25 cellular contexts compared by ENCODE assay signal in genomic region chr22:33111491-33111890, GRCh38. TPM values are rescaled to one million over a fixed set of nuclear protein-coding genes. Genes with fewer than 3 reads are reported as not detected.
"Had no signal": no experiment of that assay in that cellular context is flagged by ENCODE, and none has a peak within 500 bp of the region (broad histone marks: within the 10 kb centered on the region; RNA-seq: fewer than 3 reads in every experiment).

No MANE protein-coding gene starts in this region.

- H3K4me1 ChIP-seq: esophagus squamous epithelium, left lung, right atrium auricular region, tibial artery had no signal

- H3K36me3 Mint-ChIP-seq: activated naive CD8-positive, alpha-beta T cell; brain; natural killer cell; WTC11 had no signal

- H3K27me3 Mint-ChIP-seq: activated CD4-positive, alpha-beta memory T cell treated with anti-CD3 and anti-CD28 coated beads, Interleukin-2, amount 10 ng/mL, durations not matched to agents 7 days and 5 days; activated naive CD8-positive, alpha-beta T cell; brain; progenitor cell of endocrine pancreas had no signal

- H3K4me3 ChIP-seq: esophagus squamous epithelium, left lung, right atrium auricular region, skin epidermis, tibial artery had no signal

- H3K4me3 Mint-ChIP-seq: activated CD4-positive, alpha-beta memory T cell treated with anti-CD3 and anti-CD28 coated beads, Interleukin-2, amount 10 ng/mL, durations not matched to agents 7 days and 5 days; activated naive CD8-positive, alpha-beta T cell; activated T-cell treated with anti-CD3 and anti-CD28 coated beads, Interleukin-2, amount 50 U/mL, for 24 hours; natural killer cell; WTC11 had no signal

- H3K9me3 Mint-ChIP-seq: activated CD4-positive, alpha-beta memory T cell treated with anti-CD3 and anti-CD28 coated beads, Interleukin-2, amount 10 ng/mL, durations not matched to agents 7 days and 5 days; activated T-cell treated with anti-CD3 and anti-CD28 coated beads, Interleukin-2, amount 50 U/mL, for 24 hours; brain; natural killer cell had no signal

- H3K27ac Mint-ChIP-seq: activated CD4-positive, alpha-beta memory T cell treated with anti-CD3 and anti-CD28 coated beads, Interleukin-2, amount 10 ng/mL, durations not matched to agents 7 days and 5 days; activated naive CD8-positive, alpha-beta T cell; activated T-cell treated with anti-CD3 and anti-CD28 coated beads, Interleukin-2, amount 50 U/mL, for 24 hours; natural killer cell; progenitor cell of endocrine pancreas; WTC11 had no signal

- H3K9me3 ChIP-seq: esophagus squamous epithelium, left lung, right atrium auricular region, tibial artery had no signal

- H3K4me1 Mint-ChIP-seq: activated CD4-positive, alpha-beta memory T cell treated with anti-CD3 and anti-CD28 coated beads, Interleukin-2, amount 10 ng/mL, durations not matched to agents 7 days and 5 days; WTC11 had no signal

- DNase-seq: activated CD4-positive, alpha-beta memory T cell treated with anti-CD3 and anti-CD28 coated beads, Interleukin-2, amount 10 ng/mL, durations not matched to agents 7 days and 5 days; activated CD4-positive, alpha-beta T cell treated with anti-CD3 and anti-CD28 coated beads for 4 hours; activated effector memory CD4-positive, alpha-beta T cell treated with anti-CD3 and anti-CD28 coated beads, Interleukin-2, amount 50 U/mL, for 16 hours; activated T-cell treated with anti-CD3 and anti-CD28 coated beads, Interleukin-2, amount 50 U/mL, for 24 hours; central memory CD4-positive, alpha-beta T cell; cortex of kidney; effector CD4-positive, alpha-beta T cell; esophagus squamous epithelium; hippocampal formation; left lung; natural killer cell; nucleus accumbens; stimulated activated CD4-positive, alpha-beta T cell treated with anti-CD3 and anti-CD28 coated beads, Interleukin-15, amount 100 ng/mL, for 24 hours; stimulated activated CD4-positive, alpha-beta T cell treated with anti-CD3 and anti-CD28 coated beads, Interleukin-4, amount 100 ng/mL, for 1 hour; stimulated activated naive CD4-positive, alpha-beta T cell; tibial artery had no signal

- H3K36me3 ChIP-seq: esophagus squamous epithelium, left lung, right atrium auricular region, tibial artery had no signal

- H3K27me3 ChIP-seq: right atrium auricular region, tibial artery had no signal

- ATAC-seq: left lung, natural killer cell, WTC11 had no signal

- H3K27ac ChIP-seq: esophagus squamous epithelium, left lung, right atrium auricular region, tibial artery had no signal

RNA-seq across cellular contexts. Expression of gene SYN3, which starts 53.3 kb away (rescaled TPM):
- total RNA-seq: activated CD4-positive, alpha-beta memory T cell treated with anti-CD3 and anti-CD28 coated beads, Interleukin-2, amount 10 ng/mL, durations not matched to agents 7 days and 5 days; endothelial cell of umbilical vein; glomerular endothelial cell; T-helper 2 cell treated with Interferon-gamma antibody and Interleukin-4, amounts not matched to agents 100 ng/mL and 5 ng/mL, for 36 hours had no signal
